In the genomic region with DNA sequence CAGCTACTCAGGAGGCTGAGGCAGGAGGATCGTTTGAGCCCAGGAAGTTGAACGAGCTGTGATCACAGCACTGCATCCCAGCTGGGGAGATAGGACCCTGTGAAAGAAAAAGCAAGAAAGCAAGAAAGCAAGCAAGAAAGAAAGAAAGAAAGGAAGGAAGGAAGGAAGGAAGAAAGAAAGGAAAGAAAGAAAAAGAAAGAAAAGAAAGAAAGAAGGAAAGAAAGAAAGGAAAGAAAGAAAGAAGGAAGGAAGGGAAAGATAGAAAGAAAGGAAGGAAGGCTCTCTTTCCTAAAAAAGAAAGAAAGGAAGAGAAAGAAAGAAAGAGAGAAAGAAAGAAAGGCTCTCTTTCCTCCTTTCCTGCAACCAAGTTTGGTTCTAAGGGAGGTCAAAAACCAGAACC, we compare ENCODE assay signal across 19 cellular contexts. TPM values are rescaled to one million over a fixed set of nuclear protein-coding genes. Genes with fewer than 3 reads are reported as not detected.
DNase-seq lines count a peak whose midpoint lies in the region; ATAC-seq, FAIRE-seq and TF ChIP-seq lines count a peak whose summit lies in the region.
"Had no signal": no experiment of that assay in that cellular context is flagged by ENCODE, and none has a peak within 500 bp of the region (broad histone marks: within the 10 kb centered on the region; RNA-seq: fewer than 3 reads in every experiment).

No MANE protein-coding gene starts in this region.

- peaks cover 0 to 6% of the 10 kb centered on the region in 2 experiments for H3K9me3 ChIP-seq in CD4-positive, CD25-positive, alpha-beta regulatory T cell (ENCODE audit: control insufficient read depth in 2 of 2, low read length in 2 of 2)
- H3K9me3 ChIP-seq in Loucy (ENCODE audit: insufficient read depth, low read depth, low read length) (no peaks in the 10 kb centered on the region), left lung (peaks cover 0 to 9% of the 10 kb centered on the region in 2 donors), SJCRH30 (replicated peaks) (no peaks in the 10 kb centered on the region)
- H3K9me3 ChIP-seq: HAP-1 had no signal

- no peak overlapping the region for H3K9ac ChIP-seq in Loucy (ENCODE audit: low read depth, low read length, poor library complexity, severe bottlenecking)
- H3K9ac ChIP-seq: BLaER1 treated with 17β-estradiol and CSF1 and Interleukin-3, amounts not matched to agents 10 nM and 100 nM had no signal

- intact Hi-C loops in left lung (cut with DNase I): no loop called here

- no peak overlapping the region for H3K4me2 ChIP-seq in Loucy (ENCODE audit: low read depth, low read length, poor library complexity, severe bottlenecking)
- H3K4me2 ChIP-seq: BLaER1 treated with 17β-estradiol and CSF1 and Interleukin-3, amounts not matched to agents 10 nM and 100 nM had no signal

- H3K4me1 ChIP-seq in CD4-positive, CD25-positive, alpha-beta regulatory T cell (ENCODE audit: control insufficient read depth, insufficient read depth, low read length, poor library complexity, severe bottlenecking): no peaks in the 10 kb centered on the region
- H3K4me1 ChIP-seq in Loucy (ENCODE audit: insufficient read depth, low read length, poor library complexity, severe bottlenecking) (peaks cover 44% of the 10 kb centered on the region), left lung (no peaks in the 10 kb centered on the region), SJCRH30 (no peaks in the 10 kb centered on the region)

- H3K27ac Mint-ChIP-seq in CD4-positive, CD25-positive, alpha-beta regulatory T cell: peak overlapping the region in 2 of 3 donors; percentile 20 to 70
- peak overlapping the region; percentile 47 for H3K27ac Mint-ChIP-seq in central memory CD8-positive, alpha-beta T cell (ENCODE audit: low read depth)
- H3K27ac Mint-ChIP-seq: B cell had no signal

- no peak overlapping the region for H3K4me3 ChIP-seq in CD4-positive, CD25-positive, alpha-beta regulatory T cell (ENCODE audit: low read depth, low read length)
- H3K4me3 ChIP-seq in Loucy (ENCODE audit: low read length, poor library complexity, severe bottlenecking): no peak overlapping the region
- H3K4me3 ChIP-seq in left lung: no peak overlapping the region
- H3K4me3 ChIP-seq in SJCRH30: no peak overlapping the region
- H3K4me3 ChIP-seq: BLaER1 treated with 17β-estradiol and CSF1 and Interleukin-3, amounts not matched to agents 10 nM and 100 nM; GM12878; HAP-1 had no signal

- no peak for ATAC-seq in CD4-positive, CD25-positive, alpha-beta regulatory T cell (ENCODE audit: low read depth in 2 of 2)
- ATAC-seq in central memory CD8-positive, alpha-beta T cell (replicated peaks; ENCODE audit: extremely low read depth, poor library complexity, severe bottlenecking): no peak
- ATAC-seq in GM21367 (IDR thresholded peaks at IDR 0.05; ENCODE audit: unreplicated experiment) (no peak), left lung (no peak)
- ATAC-seq: GM12878 had no signal

- H3K9me2 ChIP-seq in Loucy (replicated peaks; ENCODE audit: low read depth, low read length): no peaks in the 10 kb centered on the region

- H3K4me1 Mint-ChIP-seq in CD4-positive, CD25-positive, alpha-beta regulatory T cell: peaks cover 0 to 10% (median 3%) of the 10 kb centered on the region in 4 donors
- H3K4me1 Mint-ChIP-seq in central memory CD8-positive, alpha-beta T cell: peaks cover 7% of the 10 kb centered on the region

- H3K4me3 Mint-ChIP-seq in CD4-positive, CD25-positive, alpha-beta regulatory T cell: no peak overlapping the region
- no peak overlapping the region for H3K4me3 Mint-ChIP-seq in central memory CD8-positive, alpha-beta T cell
- H3K4me3 Mint-ChIP-seq: B cell; CD8-positive, alpha-beta memory T cell had no signal

- peaks cover 1% of the 10 kb centered on the region for H3K27me3 ChIP-seq in CD4-positive, CD25-positive, alpha-beta regulatory T cell (ENCODE audit: control insufficient read depth, insufficient read depth, low read length)
- H3K27me3 ChIP-seq in Loucy (ENCODE audit: insufficient read depth, low read length, poor library complexity, severe bottlenecking): no peaks in the 10 kb centered on the region
- no peaks in the 10 kb centered on the region for H3K27me3 ChIP-seq in left lung
- H3K27me3 ChIP-seq in SJCRH30: no peaks in the 10 kb centered on the region
- H3K27me3 ChIP-seq: BLaER1 treated with 17β-estradiol and CSF1 and Interleukin-3, amounts not matched to agents 10 nM and 100 nM had no signal

- H3K79me2 ChIP-seq in Loucy (ENCODE audit: insufficient read depth, low read length): no peaks in the 10 kb centered on the region

- H3K27me3 Mint-ChIP-seq in CD4-positive, CD25-positive, alpha-beta regulatory T cell: peaks cover 5% of the 10 kb centered on the region
- H3K27me3 Mint-ChIP-seq in central memory CD8-positive, alpha-beta T cell: no peaks in the 10 kb centered on the region
- H3K27me3 Mint-ChIP-seq: B cell had no signal

- no peaks in the 10 kb centered on the region for H3F3A ChIP-seq in Loucy (ENCODE audit: low read depth)

- no peak overlapping the region for H3K27ac ChIP-seq in CD4-positive, CD25-positive, alpha-beta regulatory T cell (ENCODE audit: insufficient read depth, low read length, poor library complexity, severe bottlenecking)
- H3K27ac ChIP-seq in left lung (no peak overlapping the region), SJCRH30 (no peak overlapping the region)
- H3K27ac ChIP-seq: BLaER1 treated with 17β-estradiol and CSF1 and Interleukin-3, amounts not matched to agents 10 nM and 100 nM; HL-60 had no signal

- DNase-seq in CD4-positive, CD25-positive, alpha-beta regulatory T cell: no peak
- no peak for DNase-seq in central memory CD8-positive, alpha-beta T cell (ENCODE audit: low spot score in 2 of 2)
- DNase-seq in left lung (no peak), SJCRH30 (no peak), foreskin melanocyte (no peak)
- DNase-seq: CD8-positive, alpha-beta memory T cell; COR-L47; DMS 273 treated with DMSO at 0.1 percent for 48 hours; DMS53; DND-41; EL had no signal

- H3K36me3 ChIP-seq in CD4-positive, CD25-positive, alpha-beta regulatory T cell (ENCODE audit: control insufficient read depth, insufficient read depth, low read length): no peaks in the 10 kb centered on the region
- H3K36me3 ChIP-seq in Loucy (ENCODE audit: insufficient read depth, low read length): no peaks in the 10 kb centered on the region
- H3K36me3 ChIP-seq in left lung: no peaks in the 10 kb centered on the region
- H3K36me3 ChIP-seq in SJCRH30: no peaks in the 10 kb centered on the region
- H3K36me3 ChIP-seq: BLaER1 treated with 17β-estradiol and CSF1 and Interleukin-3, amounts not matched to agents 10 nM and 100 nM; HAP-1 had no signal

- TF ChIP-seq CTCF in Loucy (conservative IDR thresholded peaks at IDR 0.05; ENCODE audit: low read length) (no peak), left lung (IDR thresholded peaks at IDR 0.05) (no peak)

- 0 out of 2 replicates have a peak overlapping the region, but pooled peaks have one; percentile 58 for H2AFZ ChIP-seq in Loucy (ENCODE audit: low read length)

- H3K9me3 Mint-ChIP-seq in CD4-positive, CD25-positive, alpha-beta regulatory T cell: peaks cover 0 to 11% (median 1%) of the 10 kb centered on the region in 7 donors
- H3K9me3 Mint-ChIP-seq in central memory CD8-positive, alpha-beta T cell: no peaks in the 10 kb centered on the region

- FAIRE-seq in islet of Langerhans (lab: Jason Lieb, UNC): peak; percentile 90
- FAIRE-seq: GM12878 had no signal

- no peaks in the 10 kb centered on the region for H4K20me1 ChIP-seq in Loucy (ENCODE audit: insufficient read depth, low read length, poor library complexity, severe bottlenecking)
- H4K20me1 ChIP-seq: BLaER1 treated with 17β-estradiol and CSF1 and Interleukin-3, amounts not matched to agents 10 nM and 100 nM had no signal

- no peaks in the 10 kb centered on the region for H3K36me3 Mint-ChIP-seq in CD4-positive, CD25-positive, alpha-beta regulatory T cell
- H3K36me3 Mint-ChIP-seq in central memory CD8-positive, alpha-beta T cell (ENCODE audit: insufficient read depth): no peaks in the 10 kb centered on the region

RNA-seq across cellular contexts. Expression of a gene that starts 32.7 kb away (rescaled TPM):
- 45.6 TPM for total RNA-seq in CD4-positive, CD25-positive, alpha-beta regulatory T cell
- polyA plus RNA-seq in CD4-positive, CD25-positive, alpha-beta regulatory T cell: 10 to 100 TPM; 11.0 to 12.6 (median 11.8) TPM
- 10 to 100 TPM; 42.0 to 45.6 TPM for total RNA-seq in left lung
- 16.2 and 17.6 TPM in 2 replicates for total RNA-seq in SJCRH30 (2014; rRNA removed; shearing (Covaris generic))
